In genomic region chr5:179135441-179136215, GRCh38 we compare ENCODE assay signal across 27 cellular contexts.
"Had no signal": no experiment of that assay in that cellular context is flagged by ENCODE, and none has a peak within 500 bp of the region (broad histone marks: within the 10 kb centered on the region; RNA-seq: fewer than 3 reads in every experiment).

No MANE protein-coding gene starts in this region.

- ATAC-seq: activated CD8-positive, alpha-beta T cell treated with anti-CD3 and anti-CD28 coated beads for 36 hours; activated T-cell treated with anti-CD3 and anti-CD28 coated beads, Interleukin-2, amount 50 U/mL, for 72 hours; activated T-helper 17 cell treated with anti-CD3 and anti-CD28 coated beads, Interleukin-2, amount 50 U/mL, for 72 hours; Panc1 had no signal

- H3K9me3 ChIP-seq: SK-N-SH had no signal

- H3K4me2 ChIP-seq: SK-N-SH had no signal

- H3K9ac ChIP-seq: SK-N-SH had no signal

- H3K27me3 ChIP-seq: brain microvascular endothelial cell, SJSA1 had no signal

- FAIRE-seq: TTC549 had no signal

- DNase-seq: activated CD4-positive, alpha-beta T cell treated with anti-CD3 and anti-CD28 coated beads, Interleukin-2, amount 10 ng/mL, durations not matched to agents 24 days and 14 days; activated CD4-positive, alpha-beta T cell treated with anti-CD3 and anti-CD28 coated beads, Interleukin-2, amount 50 U/mL, for 4 hours; activated CD8-positive, alpha-beta T cell treated with anti-CD3 and anti-CD28 coated beads for 36 hours; activated effector memory CD4-positive, alpha-beta T cell treated with anti-CD3 and anti-CD28 coated beads, Interleukin-2, amount 50 U/mL, for 16 hours; activated naive CD4-positive, alpha-beta T cell; activated naive CD4-positive, alpha-beta T cell treated with anti-CD3 and anti-CD28 coated beads, Interleukin-2, amount 50 U/mL, for 16 hours; activated naive CD8-positive, alpha-beta T cell treated with anti-CD3 and anti-CD28 coated beads for 36 hours; activated T-cell treated with anti-CD3 and anti-CD28 coated beads, Interleukin-2, amount 50 U/mL, for 1 hour; activated T-cell treated with anti-CD3 and anti-CD28 coated beads, Interleukin-2, amount 50 U/mL, for 72 hours; amniotic stem cell; brain microvascular endothelial cell; Karpas-422; KBM-7; NCI-H1048; NCI-H1105 treated with DMSO at 0.1 percent for 48 hours; NCI-H1436; NCI-H1694; NCI-H1930; NCI-H2081 treated with DMSO at 0.1 percent for 48 hours; NCI-H345; NCI-H524 treated with DMSO at 0.1 percent for 48 hours; SHP77; SK-N-SH had no signal

- H3K36me3 ChIP-seq: brain microvascular endothelial cell had no signal

- H3K4me3 ChIP-seq: SJSA1 had no signal

- H3K4me1 ChIP-seq: SJSA1 had no signal

- H3K27ac ChIP-seq: brain microvascular endothelial cell, SJSA1 had no signal
